In genomic region chr12:121990692-121991603, GRCh38 we compare ENCODE assay signal across 8 cellular contexts. TPM values are rescaled to one million over a fixed set of nuclear protein-coding genes. Genes with fewer than 3 reads are reported as not detected.
DNase-seq lines count a peak whose midpoint lies in the region; ATAC-seq and TF ChIP-seq lines count a peak whose summit lies in the region.

No MANE protein-coding gene starts in this region.

- intact Hi-C loops in activated CD4-positive, alpha-beta T cell treated with anti-CD3 and anti-CD28 coated beads, Interleukin-2, amount 10 ng/mL, durations not matched to agents 24 days and 14 days (cut with micrococcal nuclease) = no loop called here
- intact Hi-C loops in Right ventricle myocardium inferior (cut with DNase I) = no loop called here

- H3K36me3 Mint-ChIP-seq in activated CD4-positive, alpha-beta T cell treated with anti-CD3 and anti-CD28 coated beads, Interleukin-2, amount 10 ng/mL, durations not matched to agents 24 days and 14 days (ENCODE audit: low read depth) = no peaks in the 10 kb centered on the region
- H3K36me3 Mint-ChIP-seq in T-cell = no peaks in the 10 kb centered on the region

- H3K4me3 Mint-ChIP-seq in activated CD4-positive, alpha-beta T cell treated with anti-CD3 and anti-CD28 coated beads, Interleukin-2, amount 10 ng/mL, durations not matched to agents 24 days and 14 days = no peak overlapping the region
- no peak overlapping the region for H3K4me3 Mint-ChIP-seq in T-cell

- ATAC-seq in HG02588 (IDR thresholded peaks at IDR 0.05; ENCODE audit: unreplicated experiment) (peak; percentile 52), T-cell (replicated peaks in 1 of 4) (no peak), Right ventricle myocardium inferior (no peak)

- H3K27ac Mint-ChIP-seq in activated CD4-positive, alpha-beta T cell treated with anti-CD3 and anti-CD28 coated beads, Interleukin-2, amount 10 ng/mL, durations not matched to agents 24 days and 14 days = no peak overlapping the region
- H3K27ac Mint-ChIP-seq in T-cell = no peak overlapping the region

- H3K9me3 Mint-ChIP-seq in activated CD4-positive, alpha-beta T cell treated with anti-CD3 and anti-CD28 coated beads, Interleukin-2, amount 10 ng/mL, durations not matched to agents 24 days and 14 days = no peaks in the 10 kb centered on the region
- H3K9me3 Mint-ChIP-seq in T-cell = no peaks in the 10 kb centered on the region

- peaks cover 6% of the 10 kb centered on the region for H3K27me3 Mint-ChIP-seq in activated CD4-positive, alpha-beta T cell treated with anti-CD3 and anti-CD28 coated beads, Interleukin-2, amount 10 ng/mL, durations not matched to agents 24 days and 14 days
- H3K27me3 Mint-ChIP-seq in T-cell = peaks cover 0 to 4% of the 10 kb centered on the region in 2 donors

- POLR2A ChIA-PET in RWPE1 (lab: Yijun Ruan, JAX; ENCODE audit: low non-redundant PET) (no interaction called here), T-cell (lab: Charles Lee) (no interaction called here)

- TF ChIP-seq CTCF in RWPE1 (conservative IDR thresholded peaks at IDR 0.05; ENCODE audit: low read depth) = no peak

- CTCF ChIA-PET in RWPE1 (lab: Yijun Ruan, JAX) = no interaction called here
- CTCF ChIA-PET in T-cell (lab: Charles Lee) = no interaction called here

- peaks cover 10% of the 10 kb centered on the region for H3K4me1 Mint-ChIP-seq in activated CD4-positive, alpha-beta T cell treated with anti-CD3 and anti-CD28 coated beads, Interleukin-2, amount 10 ng/mL, durations not matched to agents 24 days and 14 days
- peaks cover 5 to 8% (median 6%) of the 10 kb centered on the region in 3 donors for H3K4me1 Mint-ChIP-seq in T-cell

- DNase-seq in activated CD4-positive, alpha-beta T cell treated with anti-CD3 and anti-CD28 coated beads for 48 hours = peak; percentile 62
- DNase-seq in activated CD4-positive, alpha-beta T cell treated with anti-CD3 and anti-CD28 coated beads, Interleukin-2, amount 10 ng/mL, durations not matched to agents 24 days and 14 days = no peak
- DNase-seq in RWPE1 (ENCODE audit: low spot score) = no peak
- DNase-seq in stimulated activated CD4-positive, alpha-beta T cell treated with anti-CD3 and anti-CD28 coated beads, TNF-alpha, amount 100 ng/mL, for 48 hours (ENCODE audit: low read depth in 3 of 3) = peak; percentile 18 to 23 (median 20)
- DNase-seq in T-cell = no peak
- DNase-seq in Right ventricle myocardium inferior (ENCODE audit: missing footprints) = no peak
- no peak for DNase-seq in NCI-H1694 (lab: John Stamatoyannopoulos, UW)

- peak overlapping the region; percentile 97 for H3K27ac ChIP-seq in RWPE1

RNA-seq across cellular contexts. Expression of gene BCL7A, which starts 30.7 kb away (rescaled TPM):
- total RNA-seq in activated CD4-positive, alpha-beta T cell treated with anti-CD3 and anti-CD28 coated beads, Interleukin-2, amount 10 ng/mL, durations not matched to agents 24 days and 14 days = 9.3 and 10.7 TPM in 2 replicates
- 1 to 10 TPM; 5.3 to 7.4 (median 6.7) TPM for total RNA-seq in T-cell
- total RNA-seq in Right ventricle myocardium inferior = 15.8 TPM

Comparison
In these comparisons a context has a peak if more than half of its experiments do, and no peak if none do; other contexts are left out.
1. DNase-seq: peak in activated CD4-positive, alpha-beta T cell treated with anti-CD3 and anti-CD28 coated beads for 48 hours (single experiment) and stimulated activated CD4-positive, alpha-beta T cell treated with anti-CD3 and anti-CD28 coated beads, TNF-alpha, amount 100 ng/mL, for 48 hours (3 of 3); none in activated CD4-positive, alpha-beta T cell treated with anti-CD3 and anti-CD28 coated beads, Interleukin-2, amount 10 ng/mL, durations not matched to agents 24 days and 14 days (single experiment), RWPE1 (single experiment), T-cell (0 of 34), Right ventricle myocardium inferior (single experiment) and NCI-H1694 (single experiment).